21 cellular contexts compared by ENCODE assay signal in genomic region chr22:40322818-40323447, GRCh38. TPM values are rescaled to one million over a fixed set of nuclear protein-coding genes. Genes with fewer than 3 reads are reported as not detected.
A peak's percentile ranks its signal among the peaks of the same experiment; 100 is the strongest.
DNase-seq lines count a peak whose midpoint lies in the region; ATAC-seq lines count a peak whose summit lies in the region.
"Had no signal": no experiment of that assay in that cellular context is flagged by ENCODE, and none has a peak within 500 bp of the region (broad histone marks: within the 10 kb centered on the region; RNA-seq: fewer than 3 reads in every experiment).

No MANE protein-coding gene starts in this region.

- H3K9me3 Mint-ChIP-seq in activated CD4-positive, alpha-beta T cell treated with anti-CD3 and anti-CD28 coated beads, Interleukin-2, amount 10 ng/mL, durations not matched to agents 24 days and 14 days, result no peaks in the 10 kb centered on the region
- no peaks in the 10 kb centered on the region for H3K9me3 Mint-ChIP-seq in activated naive CD8-positive, alpha-beta T cell treated with anti-CD3 and anti-CD28 coated beads for 36 hours
- H3K9me3 Mint-ChIP-seq: HFFc6; stimulated activated naive CD8-positive, alpha-beta T cell treated with anti-CD3 and anti-CD28 coated beads, Interleukin-15, Interleukin-2, amounts not matched to agents 100 ng/mL and 50 ng/mL, for 24 hours had no signal

- H3K4me3 Mint-ChIP-seq in activated CD4-positive, alpha-beta T cell treated with anti-CD3 and anti-CD28 coated beads, Interleukin-2, amount 10 ng/mL, durations not matched to agents 24 days and 14 days, result no peak overlapping the region
- no peak overlapping the region for H3K4me3 Mint-ChIP-seq in activated naive CD8-positive, alpha-beta T cell treated with anti-CD3 and anti-CD28 coated beads for 36 hours
- H3K4me3 Mint-ChIP-seq: HFFc6 had no signal

- H3K36me3 Mint-ChIP-seq in activated CD4-positive, alpha-beta T cell treated with anti-CD3 and anti-CD28 coated beads, Interleukin-2, amount 10 ng/mL, durations not matched to agents 24 days and 14 days (ENCODE audit: low read depth), result peaks cover 47% of the 10 kb centered on the region
- peaks cover 29% of the 10 kb centered on the region for H3K36me3 Mint-ChIP-seq in activated naive CD8-positive, alpha-beta T cell treated with anti-CD3 and anti-CD28 coated beads for 36 hours

- no peak for DNase-seq in activated CD4-positive, alpha-beta T cell treated with anti-CD3 and anti-CD28 coated beads, Interleukin-2, amount 10 ng/mL, durations not matched to agents 24 days and 14 days
- DNase-seq in activated CD4-positive, alpha-beta T cell treated with anti-CD3 and anti-CD28 coated beads, Interleukin-2, amount 50 U/mL, for 4 hours, result no peak
- DNase-seq in activated naive CD8-positive, alpha-beta T cell treated with anti-CD3 and anti-CD28 coated beads for 36 hours, result no peak
- DNase-seq in sciatic nerve (ENCODE audit: low spot score), result no peak
- DNase-seq in cardiac septum (ENCODE audit: low spot score), result no peak
- no peak for DNase-seq in posterior vena cava (ENCODE audit: low spot score)
- DNase-seq: BE2C; brain microvascular endothelial cell; colonic mucosa; HFFc6; kidney; NCI-H1092; NCI-H2081; NCI-H82; Right ventricle myocardium superior; stimulated activated CD4-positive, alpha-beta T cell treated with anti-CD3 and anti-CD28 coated beads, Interleukin-4, amount 100 ng/mL, for 24 hours; tibial artery had no signal

- no peaks in the 10 kb centered on the region for H3K9me3 ChIP-seq in KOPT-K1 (ENCODE audit: insufficient read depth, low read length, poor library complexity, severe bottlenecking)
- H3K9me3 ChIP-seq: BE2C, colonic mucosa, neutrophil, tibial artery had no signal

- H3K27ac ChIP-seq in KOPT-K1 (ENCODE audit: low read depth, low read length, poor library complexity, severe bottlenecking), result peak overlapping the region; percentile 96
- H3K27ac ChIP-seq: brain microvascular endothelial cell, colonic mucosa, neutrophil, tibial artery had no signal

- ATAC-seq in sciatic nerve, result peak; percentile 7
- ATAC-seq in HG03196 (IDR thresholded peaks at IDR 0.05; ENCODE audit: unreplicated experiment), result no peak

- peak overlapping the region; percentile 83 for H3K27ac Mint-ChIP-seq in activated CD4-positive, alpha-beta T cell treated with anti-CD3 and anti-CD28 coated beads, Interleukin-2, amount 10 ng/mL, durations not matched to agents 24 days and 14 days
- H3K27ac Mint-ChIP-seq in activated naive CD8-positive, alpha-beta T cell treated with anti-CD3 and anti-CD28 coated beads for 36 hours, result peak overlapping the region; percentile 68
- H3K27ac Mint-ChIP-seq: HFFc6 had no signal

- no peaks in the 10 kb centered on the region for H3K27me3 Mint-ChIP-seq in activated CD4-positive, alpha-beta T cell treated with anti-CD3 and anti-CD28 coated beads, Interleukin-2, amount 10 ng/mL, durations not matched to agents 24 days and 14 days
- H3K27me3 Mint-ChIP-seq in activated naive CD8-positive, alpha-beta T cell treated with anti-CD3 and anti-CD28 coated beads for 36 hours, result no peaks in the 10 kb centered on the region
- H3K27me3 Mint-ChIP-seq: stimulated activated naive CD8-positive, alpha-beta T cell treated with anti-CD3 and anti-CD28 coated beads, Interleukin-15, Interleukin-2, amounts not matched to agents 100 ng/mL and 50 ng/mL, for 24 hours had no signal

- intact Hi-C loops in activated CD4-positive, alpha-beta T cell treated with anti-CD3 and anti-CD28 coated beads, Interleukin-2, amount 10 ng/mL, durations not matched to agents 24 days and 14 days (cut with micrococcal nuclease), result no loop called here
- intact Hi-C loops in sciatic nerve (cut with DNase I), result no loop called here
- intact Hi-C loops in cardiac septum (cut with DNase I), result no loop called here
- intact Hi-C loops in posterior vena cava (cut with DNase I), result loop anchor here in 1 of 2 donors (10.0 kb wide), 1 partner anchor 268 kb away; no protein-coding TSS in a partner anchor

- H3K4me1 Mint-ChIP-seq in activated CD4-positive, alpha-beta T cell treated with anti-CD3 and anti-CD28 coated beads, Interleukin-2, amount 10 ng/mL, durations not matched to agents 24 days and 14 days, result peaks cover 55% of the 10 kb centered on the region
- peaks cover 63% of the 10 kb centered on the region for H3K4me1 Mint-ChIP-seq in activated naive CD8-positive, alpha-beta T cell treated with anti-CD3 and anti-CD28 coated beads for 36 hours

- peaks cover 55% of the 10 kb centered on the region for H3K36me3 ChIP-seq in KOPT-K1 (ENCODE audit: insufficient read depth, low read length)

RNA-seq across cellular contexts. Expression of gene ADSL, which starts 23.4 kb away (rescaled TPM):
- total RNA-seq in activated CD4-positive, alpha-beta T cell treated with anti-CD3 and anti-CD28 coated beads, Interleukin-2, amount 10 ng/mL, durations not matched to agents 24 days and 14 days, result 172 and 173 TPM in 2 replicates
- 100 to 1,000 TPM; 174 to 178 TPM for total RNA-seq in activated naive CD8-positive, alpha-beta T cell treated with anti-CD3 and anti-CD28 coated beads for 36 hours
- total RNA-seq in sciatic nerve, result 32.8 TPM
- total RNA-seq in cardiac septum, result 47.8 TPM
- total RNA-seq in posterior vena cava, result 10 to 100 TPM; 35.5 to 47.1 TPM

RNA-seq across cellular contexts. Expression of gene SGSM3, which starts 47.5 kb away (rescaled TPM):
- total RNA-seq in activated CD4-positive, alpha-beta T cell treated with anti-CD3 and anti-CD28 coated beads, Interleukin-2, amount 10 ng/mL, durations not matched to agents 24 days and 14 days, result 38.0 and 45.5 TPM in 2 replicates
- 10 to 100 TPM; 37.6 to 41.4 TPM for total RNA-seq in activated naive CD8-positive, alpha-beta T cell treated with anti-CD3 and anti-CD28 coated beads for 36 hours
- total RNA-seq in sciatic nerve, result 55.9 TPM
- 38.1 TPM for total RNA-seq in cardiac septum
- total RNA-seq in posterior vena cava, result 10 to 100 TPM; 33.2 to 40.3 TPM
